ENCODE assay signal across 2 cellular contexts in the genomic region with DNA sequence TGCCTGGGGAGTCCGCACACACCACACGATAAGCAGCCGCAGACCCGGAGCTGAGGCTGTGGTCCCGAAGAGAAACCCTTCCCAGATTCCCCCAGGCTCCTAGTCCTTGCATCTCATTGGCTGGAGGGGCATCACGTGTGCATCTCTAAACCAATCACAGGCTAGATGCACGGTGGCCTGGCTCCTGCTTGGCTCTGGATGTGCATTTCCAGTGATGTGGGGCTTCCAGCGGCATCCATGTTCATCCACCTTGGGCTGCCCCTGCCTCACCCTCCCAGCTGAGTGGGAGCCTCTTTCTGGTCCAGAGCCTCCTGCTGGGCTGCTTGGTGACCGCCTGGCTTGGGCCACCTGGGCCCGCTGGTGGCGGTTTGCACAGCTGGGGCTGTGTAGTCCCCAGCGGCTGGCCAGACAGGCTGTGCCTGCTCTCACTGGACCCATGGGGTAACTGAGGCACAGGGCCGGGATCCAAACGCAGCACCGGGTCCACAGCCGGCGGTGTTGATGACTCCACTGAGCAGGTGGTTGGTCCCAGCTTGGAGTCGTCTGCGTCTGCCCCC.
A peak's percentile ranks its signal among the peaks of the same experiment; 100 is the strongest.
TF ChIP-seq lines count a peak whose summit lies in the region.

No MANE protein-coding gene starts in this region.

TF ChIP-seq in IMR-90, 13 proteins besides CTCF, POLR2A, EP300 and RAD21:
- TF ChIP-seq BHLHE40 (IDR thresholded peaks at IDR 0.05; ENCODE audit: low read depth, low read length) (no peak), USF2 (IDR thresholded peaks at IDR 0.05; ENCODE audit: low read depth, low read length) (peak; percentile 67; the same call in 1 of the 2 replicates)

TF ChIP-seq in H1, 55 proteins besides CTCF, POLR2A, EP300 and RAD21:
- no peak for TF ChIP-seq SAP30 (IDR thresholded peaks at IDR 0.05; ENCODE audit: insufficient read depth, insufficient replicate concordance, low read length)
- TF ChIP-seq USF2 (IDR thresholded peaks at IDR 0.05; ENCODE audit: low read length) = peak; percentile 67
- TF ChIP-seq SIN3A (conservative IDR thresholded peaks at IDR 0.05 in 1 of 2, IDR thresholded peaks at IDR 0.05 in 1 of 2; ENCODE audit: low read depth in 1 of 2, low read length in 2 of 2) = no peak
- TF ChIP-seq CEBPB (IDR thresholded peaks at IDR 0.05; ENCODE audit: low read depth, low read length) = no peak
- no peak for TF ChIP-seq SIX5 (IDR thresholded peaks at IDR 0.05; ENCODE audit: low read depth, low read length)
